In genomic region chr5:55855509-55855908, GRCh38 we compare ENCODE assay signal across 12 cellular contexts. TPM values are rescaled to one million over a fixed set of nuclear protein-coding genes. Genes with fewer than 3 reads are reported as not detected.
DNase-seq lines count a peak whose midpoint lies in the region; ATAC-seq and TF ChIP-seq lines count a peak whose summit lies in the region.
"Had no signal": no experiment of that assay in that cellular context is flagged by ENCODE, and none has a peak within 500 bp of the region (broad histone marks: within the 10 kb centered on the region; RNA-seq: fewer than 3 reads in every experiment).

No MANE protein-coding gene starts in this region.

- H3K4me1 ChIP-seq in colonic mucosa = no peaks in the 10 kb centered on the region
- H3K4me1 ChIP-seq: right lobe of liver had no signal

- H3K36me3 Mint-ChIP-seq in activated naive CD4-positive, alpha-beta T cell treated with anti-CD3 and anti-CD28 coated beads for 36 hours (ENCODE audit: low read depth) = no peaks in the 10 kb centered on the region
- H3K36me3 Mint-ChIP-seq in T-helper 1 cell treated with Interleukin-12 subunit alpha and Interleukin-12 subunit beta and Interleukin-4 antibody, amounts not matched to agents 30 μg/mL and 1 μg/mL, for 36 hours (ENCODE audit: low read depth) = peaks cover 7% of the 10 kb centered on the region
- H3K36me3 Mint-ChIP-seq in dendritic cell treated with granulocyte-macrophage colony-stimulating factor and Interleukin-4, amounts not matched to agents 40 ng/mL and 50 ng/mL, for 4 days (ENCODE audit: low read depth) = no peaks in the 10 kb centered on the region
- H3K36me3 Mint-ChIP-seq in stimulated activated effector memory CD8-positive, alpha-beta T cell treated with anti-CD3 and anti-CD28 coated beads, Interleukin-12 subunit alpha, Interleukin-12 subunit beta, amount 100 ng/mL, for 72 hours = no peaks in the 10 kb centered on the region

- H3K9ac ChIP-seq in colonic mucosa (ENCODE audit: low read depth in 2 of 2, low read length in 2 of 2) = no peak overlapping the region

- H3K27me3 ChIP-seq in colonic mucosa = no peaks in the 10 kb centered on the region
- H3K27me3 ChIP-seq: right lobe of liver, tibial nerve had no signal

- no peak for TF ChIP-seq CTCF in colonic mucosa (IDR thresholded peaks at IDR 0.05)

- peaks cover 51% of the 10 kb centered on the region for H3K4me1 Mint-ChIP-seq in activated naive CD4-positive, alpha-beta T cell treated with anti-CD3 and anti-CD28 coated beads for 36 hours (ENCODE audit: low read depth)
- peaks cover 51% of the 10 kb centered on the region for H3K4me1 Mint-ChIP-seq in T-helper 1 cell treated with Interleukin-12 subunit alpha and Interleukin-12 subunit beta and Interleukin-4 antibody, amounts not matched to agents 30 μg/mL and 1 μg/mL, for 36 hours (ENCODE audit: low read depth)
- peaks cover 66% of the 10 kb centered on the region for H3K4me1 Mint-ChIP-seq in dendritic cell treated with granulocyte-macrophage colony-stimulating factor and Interleukin-4, amounts not matched to agents 40 ng/mL and 50 ng/mL, for 4 days (ENCODE audit: low read depth)
- H3K4me1 Mint-ChIP-seq in stimulated activated effector memory CD8-positive, alpha-beta T cell treated with anti-CD3 and anti-CD28 coated beads, Interleukin-12 subunit alpha, Interleukin-12 subunit beta, amount 100 ng/mL, for 72 hours = peaks cover 27% of the 10 kb centered on the region

- H3K4me3 ChIP-seq in colonic mucosa = no peak overlapping the region
- H3K4me3 ChIP-seq: right lobe of liver, tibial nerve had no signal

- no peak overlapping the region for H3K4me3 Mint-ChIP-seq in activated naive CD4-positive, alpha-beta T cell treated with anti-CD3 and anti-CD28 coated beads for 36 hours
- H3K4me3 Mint-ChIP-seq in T-helper 1 cell treated with Interleukin-12 subunit alpha and Interleukin-12 subunit beta and Interleukin-4 antibody, amounts not matched to agents 30 μg/mL and 1 μg/mL, for 36 hours = peak overlapping the region; percentile 43
- H3K4me3 Mint-ChIP-seq in dendritic cell treated with granulocyte-macrophage colony-stimulating factor and Interleukin-4, amounts not matched to agents 40 ng/mL and 50 ng/mL, for 4 days = no peak overlapping the region
- no peak overlapping the region for H3K4me3 Mint-ChIP-seq in stimulated activated effector memory CD8-positive, alpha-beta T cell treated with anti-CD3 and anti-CD28 coated beads, Interleukin-12 subunit alpha, Interleukin-12 subunit beta, amount 100 ng/mL, for 72 hours

- H3K9me3 Mint-ChIP-seq in activated naive CD4-positive, alpha-beta T cell treated with anti-CD3 and anti-CD28 coated beads for 36 hours = no peaks in the 10 kb centered on the region
- H3K9me3 Mint-ChIP-seq in T-helper 1 cell treated with Interleukin-12 subunit alpha and Interleukin-12 subunit beta and Interleukin-4 antibody, amounts not matched to agents 30 μg/mL and 1 μg/mL, for 36 hours = peaks cover 3% of the 10 kb centered on the region
- no peaks in the 10 kb centered on the region for H3K9me3 Mint-ChIP-seq in dendritic cell treated with granulocyte-macrophage colony-stimulating factor and Interleukin-4, amounts not matched to agents 40 ng/mL and 50 ng/mL, for 4 days
- no peaks in the 10 kb centered on the region for H3K9me3 Mint-ChIP-seq in stimulated activated effector memory CD8-positive, alpha-beta T cell treated with anti-CD3 and anti-CD28 coated beads, Interleukin-12 subunit alpha, Interleukin-12 subunit beta, amount 100 ng/mL, for 72 hours

- H3K27ac ChIP-seq in colonic mucosa = no peak overlapping the region
- H3K27ac ChIP-seq: right lobe of liver, tibial nerve had no signal

- peak overlapping the region; percentile 54 for H3K27ac Mint-ChIP-seq in activated naive CD4-positive, alpha-beta T cell treated with anti-CD3 and anti-CD28 coated beads for 36 hours
- H3K27ac Mint-ChIP-seq in T-helper 1 cell treated with Interleukin-12 subunit alpha and Interleukin-12 subunit beta and Interleukin-4 antibody, amounts not matched to agents 30 μg/mL and 1 μg/mL, for 36 hours = peak overlapping the region; percentile 84
- H3K27ac Mint-ChIP-seq in dendritic cell treated with granulocyte-macrophage colony-stimulating factor and Interleukin-4, amounts not matched to agents 40 ng/mL and 50 ng/mL, for 4 days = peak overlapping the region; percentile 56
- no peak overlapping the region for H3K27ac Mint-ChIP-seq in stimulated activated effector memory CD8-positive, alpha-beta T cell treated with anti-CD3 and anti-CD28 coated beads, Interleukin-12 subunit alpha, Interleukin-12 subunit beta, amount 100 ng/mL, for 72 hours

- DNase-seq in activated naive CD4-positive, alpha-beta T cell treated with anti-CD3 and anti-CD28 coated beads for 36 hours = peak; percentile 64
- DNase-seq in activated naive CD4-positive, alpha-beta T cell treated with Interleukin-2 at 50 U/mL for 16 hours = no peak
- DNase-seq in stimulated activated effector memory CD8-positive, alpha-beta T cell treated with anti-CD3 and anti-CD28 coated beads, Interleukin-12 subunit alpha, Interleukin-12 subunit beta, amount 100 ng/mL, for 72 hours (ENCODE audit: low spot score in 2 of 2) = no peak
- DNase-seq in colonic mucosa (no peak), GM19238 (ENCODE audit: insufficient read length, low spot score) (no peak)
- DNase-seq: activated CD4-positive, alpha-beta T cell treated with anti-CD3 and anti-CD28 coated beads for 48 hours; NCI-H1092; right lobe of liver had no signal

- H3K36me3 ChIP-seq in colonic mucosa = no peaks in the 10 kb centered on the region
- H3K36me3 ChIP-seq: right lobe of liver, tibial nerve had no signal

- CTCF ChIA-PET in activated naive CD4-positive, alpha-beta T cell treated with anti-CD3 and anti-CD28 coated beads for 36 hours (lab: Charles Lee) = interaction anchor here (0.6 to 1.5 kb wide), 9 partner anchors 11 to 345 kb away, joined by 3 to 5 read pairs (median 3); no protein-coding TSS in a partner anchor

- intact Hi-C loops in activated naive CD4-positive, alpha-beta T cell treated with anti-CD3 and anti-CD28 coated beads for 36 hours (cut with micrococcal nuclease) = loop anchor here (5.0 to 10.0 kb wide), 2 partner anchors 472 to 831 kb away; partner anchors contain the start of gene GZMK
- intact Hi-C loops in dendritic cell treated with granulocyte-macrophage colony-stimulating factor and Interleukin-4, amounts not matched to agents 40 ng/mL and 50 ng/mL, for 4 days (cut with micrococcal nuclease) = no loop called here
- intact Hi-C loops in colonic mucosa (cut with DNase I) = no loop called here

- peak; percentile 48 for ATAC-seq in stimulated activated effector memory CD8-positive, alpha-beta T cell treated with anti-CD3 and anti-CD28 coated beads, Interleukin-12 subunit alpha, Interleukin-12 subunit beta, amount 100 ng/mL, for 72 hours
- no peak for ATAC-seq in GM21786 (IDR thresholded peaks at IDR 0.05; ENCODE audit: unreplicated experiment)
- ATAC-seq: right lobe of liver had no signal

- no peaks in the 10 kb centered on the region for H3K9me3 ChIP-seq in colonic mucosa
- H3K9me3 ChIP-seq: right lobe of liver, tibial nerve had no signal

- H3K27me3 Mint-ChIP-seq in activated naive CD4-positive, alpha-beta T cell treated with anti-CD3 and anti-CD28 coated beads for 36 hours (ENCODE audit: low read depth) = no peaks in the 10 kb centered on the region
- no peaks in the 10 kb centered on the region for H3K27me3 Mint-ChIP-seq in T-helper 1 cell treated with Interleukin-12 subunit alpha and Interleukin-12 subunit beta and Interleukin-4 antibody, amounts not matched to agents 30 μg/mL and 1 μg/mL, for 36 hours (ENCODE audit: low read depth)
- no peaks in the 10 kb centered on the region for H3K27me3 Mint-ChIP-seq in dendritic cell treated with granulocyte-macrophage colony-stimulating factor and Interleukin-4, amounts not matched to agents 40 ng/mL and 50 ng/mL, for 4 days

RNA-seq across cellular contexts. Expression of gene IL31RA, which starts 4.4 kb away (rescaled TPM):
- under 1 TPM; 0.31 to 0.32 TPM for total RNA-seq in activated naive CD4-positive, alpha-beta T cell treated with anti-CD3 and anti-CD28 coated beads for 36 hours
- total RNA-seq in colonic mucosa = under 1 TPM in 1 of 2 donors, not detected in 1; 0.16 TPM
- total RNA-seq: right lobe of liver had no signal
